ENCODE assay signal across 8 cellular contexts in the genomic region with DNA sequence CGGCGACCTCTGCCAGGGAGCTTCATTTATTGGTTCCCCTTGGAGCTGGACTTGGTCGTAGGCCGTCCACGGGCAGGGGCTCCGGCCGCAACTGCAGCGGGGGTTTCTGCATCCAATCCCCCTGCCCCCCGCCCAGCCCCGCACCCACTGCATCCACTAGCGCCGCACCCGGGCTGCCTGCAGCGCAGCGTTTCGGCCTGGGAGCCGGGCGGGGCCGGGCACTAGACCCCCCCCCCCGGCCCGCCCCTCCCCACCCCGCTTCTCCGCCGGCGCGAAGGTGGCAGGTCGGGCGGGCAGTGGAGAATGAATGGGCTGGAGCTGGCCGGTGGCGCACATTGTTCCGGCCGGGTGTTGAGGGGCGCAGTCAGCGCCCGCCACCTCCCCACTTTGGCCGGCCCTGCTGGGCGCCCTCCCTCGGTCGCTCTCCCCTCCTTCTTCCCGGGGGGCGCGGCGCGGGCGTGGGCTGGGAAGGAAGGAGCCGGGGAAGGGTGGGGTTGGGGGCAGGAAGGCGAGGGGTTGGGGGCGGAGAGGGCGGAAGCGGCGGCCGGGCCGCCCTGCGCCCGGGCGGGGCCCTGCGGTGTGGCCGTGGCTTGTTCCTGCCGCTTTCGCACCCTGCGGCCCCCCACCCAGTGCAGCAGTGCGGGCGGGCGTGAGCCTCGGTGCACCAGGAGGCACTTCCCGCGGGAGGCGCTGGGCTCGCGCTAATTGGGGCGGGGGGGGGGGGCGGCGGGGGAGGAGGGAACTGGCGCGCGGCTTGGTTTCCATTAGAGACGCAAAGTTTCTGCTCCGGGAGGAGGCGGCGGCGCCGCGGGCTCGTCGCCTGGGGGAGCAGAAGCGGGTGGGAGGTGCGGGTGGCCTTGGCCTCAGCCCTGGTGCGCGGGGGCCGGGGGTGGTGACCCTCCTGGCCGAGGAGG. TPM values are rescaled to one million over a fixed set of nuclear protein-coding genes. Genes with fewer than 3 reads are reported as not detected.
DNase-seq lines count a peak whose midpoint lies in the region; ATAC-seq and TF ChIP-seq lines count a peak whose summit lies in the region.

No MANE protein-coding gene starts in this region.

- intact Hi-C loops in left ventricle myocardium superior (cut with micrococcal nuclease): loop anchor here (2.0 kb wide), 1 partner anchor 299 kb away; no protein-coding TSS in a partner anchor
- intact Hi-C loops in psoas muscle (cut with DNase I): loop anchor here (2.0 to 5.0 kb wide), 6 partner anchors 15 to 360 kb away; partner anchors contain the start of gene NRDE2 (in 1 of the 2)

- TF ChIP-seq CTCF in psoas muscle (IDR thresholded peaks at IDR 0.05): no peak

- peaks cover 30% of the 10 kb centered on the region for H3K36me3 ChIP-seq in CD4-positive, CD25-positive, alpha-beta regulatory T cell (ENCODE audit: control insufficient read depth, insufficient read depth, low read length)
- peaks cover 8 to 32% of the 10 kb centered on the region in 2 donors for H3K36me3 ChIP-seq in psoas muscle (ENCODE audit: insufficient read depth in 1 of 2, low read depth in 1 of 2)

- H3K36me3 Mint-ChIP-seq in CD4-positive, CD25-positive, alpha-beta regulatory T cell: peaks cover 34% of the 10 kb centered on the region

- WGBS in adipose tissue, 3 donors: 0 to 1% (median 1%) methylated on average over 53 to 85 of the region's 91 CpGs
- 0 to 2% (median 1%) methylated on average over 41 to 82 of the region's 91 CpGs for WGBS in psoas muscle, 3 donors

- H3K4me1 ChIP-seq in CD4-positive, CD25-positive, alpha-beta regulatory T cell (ENCODE audit: control insufficient read depth, insufficient read depth, low read length, poor library complexity, severe bottlenecking): peaks cover 45% of the 10 kb centered on the region
- H3K4me1 ChIP-seq in psoas muscle: peaks cover 37% of the 10 kb centered on the region

- H3K4me3 ChIP-seq in CD4-positive, CD25-positive, alpha-beta regulatory T cell (ENCODE audit: low read depth, low read length): peak overlapping the region; percentile 95
- peak overlapping the region; percentile 87 for H3K4me3 ChIP-seq in psoas muscle

- no peaks in the 10 kb centered on the region for H3K9me3 ChIP-seq in CD4-positive, CD25-positive, alpha-beta regulatory T cell (ENCODE audit: control insufficient read depth in 2 of 2, low read length in 2 of 2)
- H3K9me3 ChIP-seq in psoas muscle: no peaks in the 10 kb centered on the region

- DNase-seq in CD4-positive, CD25-positive, alpha-beta regulatory T cell: peak; percentile 58 to 89 (median 74)
- peak; percentile 44 for DNase-seq in HPDE6-E6E7 (ENCODE audit: extremely low spot score)
- DNase-seq in T-helper 1 cell: peak; percentile 48 to 86 (median 59)
- peak; percentile 79 for DNase-seq in left ventricle myocardium superior
- DNase-seq in psoas muscle: peak; percentile 67 to 79

- no peaks in the 10 kb centered on the region for H3K27me3 ChIP-seq in CD4-positive, CD25-positive, alpha-beta regulatory T cell (ENCODE audit: control insufficient read depth, insufficient read depth, low read length)
- no peaks in the 10 kb centered on the region for H3K27me3 ChIP-seq in psoas muscle (ENCODE audit: insufficient read depth in 3 of 3, low read length in 2 of 3)

- peak overlapping the region; percentile 86 to 99 (median 92) for H3K27ac Mint-ChIP-seq in CD4-positive, CD25-positive, alpha-beta regulatory T cell

- peak; percentile 30 to 32 for ATAC-seq in CD4-positive, CD25-positive, alpha-beta regulatory T cell (ENCODE audit: low read depth in 2 of 2)
- peak; percentile 24 for ATAC-seq in GM19395 (IDR thresholded peaks at IDR 0.05; ENCODE audit: unreplicated experiment)
- ATAC-seq in left ventricle myocardium superior: peak; percentile 59
- ATAC-seq in psoas muscle: peak; percentile 29 to 52 (median 38)
- no peak for ATAC-seq in GM21825 (IDR thresholded peaks at IDR 0.05; ENCODE audit: unreplicated experiment)

- H3K27me3 Mint-ChIP-seq in CD4-positive, CD25-positive, alpha-beta regulatory T cell: peaks cover 9% of the 10 kb centered on the region

- peaks cover 20 to 45% (median 38%) of the 10 kb centered on the region in 4 donors for H3K4me1 Mint-ChIP-seq in CD4-positive, CD25-positive, alpha-beta regulatory T cell

- peaks cover 0 to 4% (median 0%) of the 10 kb centered on the region in 7 donors for H3K9me3 Mint-ChIP-seq in CD4-positive, CD25-positive, alpha-beta regulatory T cell

- peak overlapping the region; percentile 94 to 100 (median 98) for H3K4me3 Mint-ChIP-seq in CD4-positive, CD25-positive, alpha-beta regulatory T cell

- peak overlapping the region; percentile 96 for H3K27ac ChIP-seq in CD4-positive, CD25-positive, alpha-beta regulatory T cell (ENCODE audit: insufficient read depth, low read length, poor library complexity, severe bottlenecking)
- H3K27ac ChIP-seq in adipose tissue (ENCODE audit: low read depth, low read length) (peak overlapping the region; percentile 56), psoas muscle (peak overlapping the region; percentile 92)

RNA-seq across cellular contexts. Expression of gene CALM1, which starts 0.8 kb away (rescaled TPM):
- 928 TPM for total RNA-seq in CD4-positive, CD25-positive, alpha-beta regulatory T cell
- polyA plus RNA-seq in CD4-positive, CD25-positive, alpha-beta regulatory T cell: 1,000 to 10,000 TPM; 2,265 to 3,181 (median 2,786) TPM
- polyA plus RNA-seq in adipose tissue (100 to 1,000 TPM; 170 to 442 (median 252) TPM), psoas muscle (1,000 to 10,000 TPM in 1 of 3 donors, 100 to 1,000 TPM in 2; 559 to 1,064 (median 580) TPM)
- total RNA-seq in left ventricle myocardium superior (610 TPM), psoas muscle (1,000 to 10,000 TPM in 1 of 4 donors, 100 to 1,000 TPM in 3; 460 to 1,593 (median 666) TPM)
